In genomic region chr5:147517383-147517782, GRCh38 we compare ENCODE assay signal across 30 cellular contexts. TPM values are rescaled to one million over a fixed set of nuclear protein-coding genes. Genes with fewer than 3 reads are reported as not detected.
"Had no signal": no experiment of that assay in that cellular context is flagged by ENCODE, and none has a peak within 500 bp of the region (broad histone marks: within the 10 kb centered on the region; RNA-seq: fewer than 3 reads in every experiment).

No MANE protein-coding gene starts in this region.

- H3K27ac ChIP-seq: ascending aorta, brain microvascular endothelial cell, breast epithelium, VCaP had no signal

- H3K36me3 ChIP-seq: ascending aorta, brain microvascular endothelial cell, breast epithelium had no signal

- H3K27me3 ChIP-seq: ascending aorta, brain microvascular endothelial cell, breast epithelium had no signal

- DNase-seq: activated CD4-positive, alpha-beta memory T cell treated with anti-CD3 and anti-CD28 coated beads, Interleukin-2, amount 10 ng/mL, durations not matched to agents 7 days and 5 days; activated CD4-positive, alpha-beta T cell treated with anti-CD3 and anti-CD28 coated beads for 1 hour; activated CD4-positive, alpha-beta T cell treated with anti-CD3 and anti-CD28 coated beads for 36 hours; activated CD4-positive, alpha-beta T cell treated with anti-CD3 and anti-CD28 coated beads for 48 hours; activated CD4-positive, alpha-beta T cell treated with anti-CD3 and anti-CD28 coated beads, Interleukin-2, amount 10 ng/mL, durations not matched to agents 7 days and 5 days; activated CD4-positive, alpha-beta T cell treated with anti-CD3 and anti-CD28 coated beads, Interleukin-2, amount 50 U/mL, for 48 hours; activated CD4-positive, CD25-positive, alpha-beta regulatory T cell; activated CD8-positive, alpha-beta memory T cell treated with anti-CD3 and anti-CD28 coated beads for 24 hours; activated CD8-positive, alpha-beta memory T cell treated with anti-CD3 and anti-CD28 coated beads, Interleukin-2, amount 10 ng/mL, durations not matched to agents 7 days and 5 days; activated CD8-positive, alpha-beta memory T cell treated with anti-CD3 and anti-CD28 coated beads, Interleukin-2, amount 50 U/mL, for 48 hours; activated CD8-positive, alpha-beta T cell treated with anti-CD3 and anti-CD28 coated beads, Interleukin-2, amount 10 ng/mL, durations not matched to agents 7 days and 5 days; activated effector memory CD4-positive, alpha-beta T cell treated with Interleukin-2 at 50 U/mL for 16 hours; activated gamma-delta T cell; activated naive CD4-positive, alpha-beta T cell treated with anti-CD3 and anti-CD28 coated beads, Interleukin-2, amount 10 ng/mL, durations not matched to agents 7 days and 5 days; activated naive CD4-positive, alpha-beta T cell treated with Interleukin-2 at 50 U/mL for 16 hours; activated naive CD8-positive, alpha-beta T cell treated with anti-CD3 and anti-CD28 coated beads, Interleukin-2, amount 10 ng/mL, durations not matched to agents 7 days and 5 days; activated naive CD8-positive, alpha-beta T cell treated with anti-CD3 and anti-CD28 coated beads, Interleukin-2, amount 50 U/mL, for 24 hours; activated T-cell treated with anti-CD3 and anti-CD28 coated beads, Interleukin-2, amount 50 U/mL, for 24 hours; activated T-cell treated with anti-CD3 and anti-CD28 coated beads, Interleukin-2, amount 50 U/mL, for 48 hours; amygdala; anterior cingulate cortex; brain microvascular endothelial cell; central memory CD4-positive, alpha-beta T cell; T-helper 2 cell; T-helper 9 cell had no signal

- H3K9me3 ChIP-seq: ascending aorta, breast epithelium had no signal

- ATAC-seq: activated CD4-positive, alpha-beta T cell treated with anti-CD3 and anti-CD28 coated beads for 36 hours; activated CD4-positive, CD25-positive, alpha-beta regulatory T cell treated with anti-CD3 and anti-CD28 coated beads, Interleukin-2, amount 50 U/mL, for 24 hours; activated CD8-positive, alpha-beta memory T cell treated with anti-CD3 and anti-CD28 coated beads, Interleukin-2, amount 10 ng/mL, durations not matched to agents 7 days and 5 days; activated CD8-positive, alpha-beta T cell treated with anti-CD3 and anti-CD28 coated beads, Interleukin-2, amount 10 ng/mL, durations not matched to agents 7 days and 5 days; activated naive CD8-positive, alpha-beta T cell treated with anti-CD3 and anti-CD28 coated beads, Interleukin-2, amount 50 U/mL, for 24 hours; WTC11 had no signal

- H3K4me1 ChIP-seq: ascending aorta, breast epithelium had no signal

- H3K4me3 ChIP-seq: ascending aorta, breast epithelium had no signal

RNA-seq across cellular contexts. Expression of gene DPYSL3, which starts 7.5 kb away (rescaled TPM):
- total RNA-seq: activated CD4-positive, alpha-beta memory T cell treated with anti-CD3 and anti-CD28 coated beads, Interleukin-2, amount 10 ng/mL, durations not matched to agents 7 days and 5 days; activated CD4-positive, alpha-beta T cell treated with anti-CD3 and anti-CD28 coated beads, Interleukin-2, amount 10 ng/mL, durations not matched to agents 7 days and 5 days; activated naive CD8-positive, alpha-beta T cell treated with anti-CD3 and anti-CD28 coated beads, Interleukin-2, amount 10 ng/mL, durations not matched to agents 7 days and 5 days had no signal
